15 cellular contexts compared by ENCODE assay signal in genomic region chr1:150208460-150208859, GRCh38. TPM values are rescaled to one million over a fixed set of nuclear protein-coding genes. Genes with fewer than 3 reads are reported as not detected.
"Had no signal": no experiment of that assay in that cellular context is flagged by ENCODE, and none has a peak within 500 bp of the region (broad histone marks: within the 10 kb centered on the region; RNA-seq: fewer than 3 reads in every experiment).

No MANE protein-coding gene starts in this region.

RNA-seq across cellular contexts. Expression of gene CA14, which starts 49.1 kb away (rescaled TPM):
- total RNA-seq: activated naive CD4-positive, alpha-beta T cell treated with anti-CD3 and anti-CD28 coated beads for 36 hours; activated naive CD4-positive, alpha-beta T cell treated with anti-CD3 and anti-CD28 coated beads, Interleukin-2, amount 50 U/mL, for 72 hours; activated naive CD8-positive, alpha-beta T cell treated with anti-CD3 and anti-CD28 coated beads for 36 hours; activated naive CD8-positive, alpha-beta T cell treated with anti-CD3 and anti-CD28 coated beads, Interleukin-2, amount 10 ng/mL, durations not matched to agents 7 days and 5 days; activated T-cell treated with anti-CD3 and anti-CD28 coated beads, Interleukin-2, amount 50 U/mL, for 4 hours; activated T-cell treated with anti-CD3 and anti-CD28 coated beads, Interleukin-2, amount 50 U/mL, for 72 hours; activated T-helper 1 cell treated with anti-CD3 and anti-CD28 coated beads, Interleukin-12 subunit alpha, Interleukin-12 subunit beta, Interleukin-2, Interleukin-4 antibody, amounts not matched to agents 30 ng/mL and 10 ng/mL and 1 ng/mL, durations not matched to agents 14 hours and 24 hours and 36 hours; activated T-helper 17 cell treated with anti-CD3 and anti-CD28 coated beads, Interleukin-2, amount 50 U/mL, for 72 hours; activated T-helper 2 cell treated with anti-CD3 and anti-CD28 coated beads, Interferon-gamma antibody, Interleukin-2, Interleukin-4, amounts not matched to agents 10 μg/mL and 5 μg/mL and 100 μg/mL, durations not matched to agents 14 hours and 24 hours and 36 hours; aorta; ascending aorta; body of pancreas; breast epithelium; bronchial epithelial cell; chondrocyte had no signal
